21 cellular contexts compared by ENCODE assay signal in the genomic region with DNA sequence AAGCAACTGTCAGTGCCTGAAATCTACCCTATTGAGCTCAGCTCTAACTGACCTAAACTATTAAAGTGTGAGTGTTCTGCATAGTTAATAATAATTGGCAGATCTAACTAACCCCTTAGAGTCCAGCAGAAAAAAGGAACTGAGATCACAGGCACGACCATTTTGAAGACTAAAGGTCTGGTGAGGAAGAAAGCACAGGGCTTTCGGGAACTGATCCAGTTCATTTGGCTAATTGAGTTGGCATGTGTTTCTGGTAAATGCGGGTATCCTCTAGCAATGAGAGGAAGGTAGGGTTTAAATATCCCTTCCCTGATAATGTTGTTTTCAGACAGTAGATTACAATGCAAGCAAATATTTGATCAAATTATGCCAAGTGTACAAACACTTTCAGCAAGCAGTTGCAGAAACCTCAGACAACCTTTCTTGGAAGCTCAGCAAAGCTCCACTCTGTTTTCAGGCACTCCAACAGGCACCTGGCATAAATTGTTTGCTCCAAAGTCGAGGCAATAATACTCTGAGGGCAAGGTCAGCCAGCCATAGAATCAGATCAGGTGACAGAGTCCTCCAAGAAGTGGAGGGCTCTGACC.
DNase-seq lines count a peak whose midpoint lies in the region; ATAC-seq and TF ChIP-seq lines count a peak whose summit lies in the region.
"Had no signal": no experiment of that assay in that cellular context is flagged by ENCODE, and none has a peak within 500 bp of the region (broad histone marks: within the 10 kb centered on the region; RNA-seq: fewer than 3 reads in every experiment).

No MANE protein-coding gene starts in this region.

- DNase-seq in DMS79 treated with DMSO at 0.1 percent for 48 hours (lab: John Stamatoyannopoulos, UW) (peak; percentile 91), NCI-H2029 (lab: John Stamatoyannopoulos, UW) (peak; percentile 92), RPMI8226 (peak; percentile 78), left lung (no peak), left ventricle myocardium superior (no peak), SIG-M5 (lab: John Stamatoyannopoulos, UW) (no peak)
- no peak for DNase-seq in activated CD4-positive, alpha-beta T cell treated with anti-CD3 and anti-CD28 coated beads, Interleukin-2, amount 50 U/mL, for 48 hours
- DNase-seq: activated CD4-positive, alpha-beta T cell treated with anti-CD3 and anti-CD28 coated beads, Interleukin-2, amount 10 ng/mL, durations not matched to agents 24 days and 14 days; activated gamma-delta T cell; AML-193; amygdala; Calu3; cerebellar nuclear complex; effector memory CD8-positive, alpha-beta T cell; mesendoderm; NCI-H1694; NCI-H526 treated with DMSO at 0.1 percent for 48 hours; Peyer's patch; stimulated activated CD4-positive, alpha-beta T cell treated with anti-CD3 and anti-CD28 coated beads, Interleukin-2, amount 100 ng/mL, for 48 hours; SW 1271; uterus had no signal

- intact Hi-C loops in left lung (cut with DNase I) (no loop called here), left ventricle myocardium superior (cut with micrococcal nuclease) (no loop called here)

- H3K27ac ChIP-seq in left lung = no peak overlapping the region
- H3K27ac ChIP-seq: Peyer's patch, uterus had no signal

- no peak overlapping the region for H3K4me3 ChIP-seq in left lung
- H3K4me3 ChIP-seq: Peyer's patch, uterus had no signal

- ATAC-seq in left lung (peak; percentile 78), left ventricle myocardium superior (no peak)
- ATAC-seq: effector memory CD8-positive, alpha-beta T cell had no signal

- H3K9me3 ChIP-seq in left lung = no peaks in the 10 kb centered on the region
- H3K9me3 ChIP-seq: Peyer's patch, uterus had no signal

- H3K36me3 ChIP-seq in left lung = no peaks in the 10 kb centered on the region
- H3K36me3 ChIP-seq: Peyer's patch, uterus had no signal

- TF ChIP-seq CTCF in left lung (IDR thresholded peaks at IDR 0.05) = no peak

- H3K4me1 ChIP-seq in left lung = no peaks in the 10 kb centered on the region
- H3K4me1 ChIP-seq: Peyer's patch, uterus had no signal

- no peaks in the 10 kb centered on the region for H3K27me3 ChIP-seq in left lung
- H3K27me3 ChIP-seq: Peyer's patch, uterus had no signal

Comparison
In these comparisons a context has a peak if more than half of its experiments do, and no peak if none do; other contexts are left out.
1. DNase-seq: peak in DMS79 treated with DMSO at 0.1 percent for 48 hours (single experiment), NCI-H2029 (single experiment) and RPMI8226 (single experiment); none in left lung (0 of 2), left ventricle myocardium superior (single experiment), activated CD4-positive, alpha-beta T cell treated with anti-CD3 and anti-CD28 coated beads, Interleukin-2, amount 50 U/mL, for 48 hours (0 of 2) and SIG-M5 (single experiment).